Comparison of ENCODE assay signal across 1 cellular context in genomic region chr7:141268614-141269013, GRCh38.
TF ChIP-seq lines count a peak whose summit lies in the region.

No MANE protein-coding gene starts in this region.

TF ChIP-seq in HepG2, 621 proteins besides CTCF, POLR2A, EP300 and RAD21 (continued from another document):
- TF ChIP-seq PAXIP1 (CRISPR knock-in tag; conservative IDR thresholded peaks at IDR 0.05) (peak; percentile 69), PHF21A (CRISPR knock-in tag; IDR thresholded peaks at IDR 0.05) (no peak), FOXP1 (IDR thresholded peaks at IDR 0.05) (no peak), FOXP1 (CRISPR knock-in tag; IDR thresholded peaks at IDR 0.05) (peak; percentile 6; the same call in 1 of the 2 replicates), PRMT3 (CRISPR knock-in tag; IDR thresholded peaks at IDR 0.05; ENCODE audit: borderline replicate concordance, low read depth) (no peak), FOXA1 (IDR thresholded peaks at IDR 0.05) (no peak), FOXA1 (CRISPR knock-in tag; IDR thresholded peaks at IDR 0.05) (peak; percentile 66), ZNF598 (CRISPR knock-in tag; IDR thresholded peaks at IDR 0.05; ENCODE audit: borderline replicate concordance) (no peak), NFKBIZ (CRISPR knock-in tag; IDR thresholded peaks at IDR 0.05) (no peak), SPEN (CRISPR knock-in tag; IDR thresholded peaks at IDR 0.05; ENCODE audit: low read depth) (no peak), SOX13 (IDR thresholded peaks at IDR 0.05) (no peak), SOX13 (CRISPR knock-in tag; conservative IDR thresholded peaks at IDR 0.05 in 1 of 2, IDR thresholded peaks at IDR 0.05 in 1 of 2) (peak in 1 of 2 experiments; percentile 92; a peak in 2 of 4 replicates), TCF7 (IDR thresholded peaks at IDR 0.05; ENCODE audit: low read depth) (0 out of 2 replicates have a peak, but pooled peaks have one; percentile 31), AFF4 (CRISPR knock-in tag; IDR thresholded peaks at IDR 0.05) (no peak), ETV5 (CRISPR knock-in tag; IDR thresholded peaks at IDR 0.05; ENCODE audit: borderline replicate concordance) (no peak), NR2F6 (IDR thresholded peaks at IDR 0.05) (peak; percentile 40; the same call in 1 of the 2 replicates), NR2F6 (CRISPR knock-in tag; IDR thresholded peaks at IDR 0.05) (peak; percentile 47; the same call in 1 of the 2 replicates), NR2F1 (CRISPR knock-in tag; IDR thresholded peaks at IDR 0.05) (0 out of 4 replicates have a peak, but pooled peaks of 1 of the 2 experiments have one; percentile 41), IRF2 (CRISPR knock-in tag; IDR thresholded peaks at IDR 0.05) (0 out of 2 replicates have a peak, but pooled peaks have one; percentile 38), GATAD2A (CRISPR knock-in tag; IDR thresholded peaks at IDR 0.05) (peak; percentile 65), ZNF367 (CRISPR knock-in tag; IDR thresholded peaks at IDR 0.05; ENCODE audit: borderline replicate concordance) (no peak), HOMEZ (CRISPR knock-in tag; IDR thresholded peaks at IDR 0.05; ENCODE audit: low read depth) (no peak), CSRNP2 (CRISPR knock-in tag; conservative IDR thresholded peaks at IDR 0.05; ENCODE audit: low read depth) (no peak), RXRB (CRISPR knock-in tag; IDR thresholded peaks at IDR 0.05; ENCODE audit: borderline replicate concordance) (peak; percentile 57; the same call in 1 of the 2 replicates), PPARG (CRISPR knock-in tag; conservative IDR thresholded peaks at IDR 0.05) (peak; percentile 89), HNF4G (IDR thresholded peaks at IDR 0.05; ENCODE audit: borderline replicate concordance, low read depth, low read length) (peak; percentile 57), HNF4G (CRISPR knock-in tag; IDR thresholded peaks at IDR 0.05; ENCODE audit: borderline replicate concordance, low read depth) (no peak), KAT8 (CRISPR knock-in tag; IDR thresholded peaks at IDR 0.05) (0 out of 2 replicates have a peak, but pooled peaks have one; percentile 25), MAF1 (CRISPR knock-in tag; IDR thresholded peaks at IDR 0.05; ENCODE audit: borderline replicate concordance) (no peak), HDAC2 (CRISPR knock-in tag; IDR thresholded peaks at IDR 0.05) (0 out of 2 replicates have a peak, but pooled peaks have one; percentile 17)
